1 cellular context compared by ENCODE assay signal in genomic region chr5:138529812-138530211, GRCh38.
TF ChIP-seq lines count a peak whose summit lies in the region.

No MANE protein-coding gene starts in this region.

TF ChIP-seq in WTC11, 78 proteins besides CTCF, POLR2A, EP300 and RAD21 (continued from another document):
- TF ChIP-seq, protein P1, sequence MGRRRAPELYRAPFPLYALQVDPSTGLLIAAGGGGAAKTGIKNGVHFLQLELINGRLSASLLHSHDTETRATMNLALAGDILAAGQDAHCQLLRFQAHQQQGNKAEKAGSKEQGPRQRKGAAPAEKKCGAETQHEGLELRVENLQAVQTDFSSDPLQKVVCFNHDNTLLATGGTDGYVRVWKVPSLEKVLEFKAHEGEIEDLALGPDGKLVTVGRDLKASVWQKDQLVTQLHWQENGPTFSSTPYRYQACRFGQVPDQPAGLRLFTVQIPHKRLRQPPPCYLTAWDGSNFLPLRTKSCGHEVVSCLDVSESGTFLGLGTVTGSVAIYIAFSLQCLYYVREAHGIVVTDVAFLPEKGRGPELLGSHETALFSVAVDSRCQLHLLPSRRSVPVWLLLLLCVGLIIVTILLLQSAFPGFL (CRISPR knock-in tag; IDR thresholded peaks at IDR 0.05; ENCODE audit: borderline replicate concordance) = no peak
- TF ChIP-seq TP53 (CRISPR knock-in tag; IDR thresholded peaks at IDR 0.05) = no peak
- no peak for TF ChIP-seq IRF2 (CRISPR knock-in tag; IDR thresholded peaks at IDR 0.05; ENCODE audit: borderline replicate concordance, low read depth)
- no peak for TF ChIP-seq OVOL2 (CRISPR knock-in tag; IDR thresholded peaks at IDR 0.05; ENCODE audit: borderline replicate concordance)
- TF ChIP-seq CBFB (CRISPR knock-in tag; IDR thresholded peaks at IDR 0.05; ENCODE audit: low read depth) = no peak
- TF ChIP-seq ZNF671 (CRISPR knock-in tag; IDR thresholded peaks at IDR 0.05) = no peak
- TF ChIP-seq NR3C1 (CRISPR knock-in tag; conservative IDR thresholded peaks at IDR 0.05; ENCODE audit: low read depth) = no peak
